16 cellular contexts compared by ENCODE assay signal in genomic region chr5:176175101-176175852, GRCh38.
DNase-seq lines count a peak whose midpoint lies in the region; ATAC-seq and TF ChIP-seq lines count a peak whose summit lies in the region.
"Had no signal": no experiment of that assay in that cellular context is flagged by ENCODE, and none has a peak within 500 bp of the region (broad histone marks: within the 10 kb centered on the region; RNA-seq: fewer than 3 reads in every experiment).

No MANE protein-coding gene starts in this region.

- no peak overlapping the region for H3K27ac ChIP-seq in RWPE2 (ENCODE audit: poor library complexity, severe bottlenecking)
- H3K27ac ChIP-seq: BLaER1 treated with 17β-estradiol and CSF1 and Interleukin-3, amounts not matched to agents 10 nM and 100 nM; GM23248 had no signal

- TF ChIP-seq CTCF in RWPE2 (IDR thresholded peaks at IDR 0.05; ENCODE audit: poor library complexity, severe bottlenecking), result no peak
- TF ChIP-seq CTCF in natural killer cell (IDR thresholded peaks at IDR 0.05), result no peak

- H3K4me1 ChIP-seq in RWPE2 (ENCODE audit: insufficient read depth, poor library complexity, severe bottlenecking), result no peaks in the 10 kb centered on the region
- H3K4me1 ChIP-seq: BLaER1 treated with 17β-estradiol and CSF1 and Interleukin-3, amounts not matched to agents 10 nM and 100 nM had no signal

- no peaks in the 10 kb centered on the region for H3K36me3 ChIP-seq in RWPE2 (ENCODE audit: low read depth)
- H3K36me3 ChIP-seq: BLaER1 treated with 17β-estradiol and CSF1 and Interleukin-3, amounts not matched to agents 10 nM and 100 nM had no signal

- ATAC-seq in RWPE2 (ENCODE audit: low read depth), result no peak
- no peak for ATAC-seq in natural killer cell
- ATAC-seq: GM12878 had no signal

- no peaks in the 10 kb centered on the region for H3K4me1 Mint-ChIP-seq in natural killer cell
- H3K4me1 Mint-ChIP-seq: CD4-positive, CD25-positive, alpha-beta regulatory T cell; IgD-negative memory B cell had no signal

- peak; percentile 22 for DNase-seq in activated CD8-positive, alpha-beta memory T cell treated with anti-CD3 and anti-CD28 coated beads, Interleukin-2, amount 50 U/mL, for 48 hours
- no peak for DNase-seq in activated CD8-positive, alpha-beta memory T cell treated with anti-CD3 and anti-CD28 coated beads, Interleukin-2, amount 50 U/mL, for 4 hours
- DNase-seq in RWPE2 (ENCODE audit: low spot score) (peak; percentile 52), mesenteric fat pad (ENCODE audit: low spot score) (peak; percentile 85), NCI-H2171 (lab: John Stamatoyannopoulos, UW) (no peak), natural killer cell (no peak), GF-D8 (lab: John Stamatoyannopoulos, UW) (no peak)
- DNase-seq: ACHN; Calu3; CD4-positive, CD25-positive, alpha-beta regulatory T cell; DMS 273 treated with DMSO at 0.1 percent for 48 hours; GM23248; H7 had no signal

- H3K9me3 Mint-ChIP-seq in natural killer cell, result no peaks in the 10 kb centered on the region

- H3K27me3 Mint-ChIP-seq in natural killer cell (ENCODE audit: low read depth in 2 of 2), result peaks cover 32 to 44% of the 10 kb centered on the region in 2 donors

- no peak overlapping the region for H3K4me3 ChIP-seq in RWPE2 (ENCODE audit: severe bottlenecking)
- H3K4me3 ChIP-seq: BLaER1 treated with 17β-estradiol and CSF1 and Interleukin-3, amounts not matched to agents 10 nM and 100 nM; GM12878; GM23248 had no signal

- no peak overlapping the region for H3K27ac Mint-ChIP-seq in natural killer cell
- H3K27ac Mint-ChIP-seq: CD4-positive, CD25-positive, alpha-beta regulatory T cell; IgD-negative memory B cell had no signal

- intact Hi-C loops in natural killer cell (cut with micrococcal nuclease), result no loop called here

- H3K27me3 ChIP-seq in RWPE2 (ENCODE audit: insufficient read depth, poor library complexity, severe bottlenecking), result no peaks in the 10 kb centered on the region
- H3K27me3 ChIP-seq: BLaER1 treated with 17β-estradiol and CSF1 and Interleukin-3, amounts not matched to agents 10 nM and 100 nM had no signal

- H3K36me3 Mint-ChIP-seq in natural killer cell, result no peaks in the 10 kb centered on the region
- H3K36me3 Mint-ChIP-seq: CD4-positive, CD25-positive, alpha-beta regulatory T cell had no signal

- no peak overlapping the region for H3K4me3 Mint-ChIP-seq in natural killer cell
- H3K4me3 Mint-ChIP-seq: CD4-positive, CD25-positive, alpha-beta regulatory T cell; IgD-negative memory B cell had no signal

- H3K9me3 ChIP-seq in RWPE2 (ENCODE audit: severe bottlenecking), result no peaks in the 10 kb centered on the region

Comparison
In these comparisons a context has a peak if more than half of its experiments do, and no peak if none do; other contexts are left out.
1. DNase-seq: peak in activated CD8-positive, alpha-beta memory T cell treated with anti-CD3 and anti-CD28 coated beads, Interleukin-2, amount 50 U/mL, for 48 hours (single experiment), RWPE2 (single experiment) and mesenteric fat pad (single experiment); none in activated CD8-positive, alpha-beta memory T cell treated with anti-CD3 and anti-CD28 coated beads, Interleukin-2, amount 50 U/mL, for 4 hours (single experiment), NCI-H2171 (single experiment), natural killer cell (single experiment) and GF-D8 (single experiment).